Comparison of ENCODE assay signal across 8 cellular contexts in the genomic region with DNA sequence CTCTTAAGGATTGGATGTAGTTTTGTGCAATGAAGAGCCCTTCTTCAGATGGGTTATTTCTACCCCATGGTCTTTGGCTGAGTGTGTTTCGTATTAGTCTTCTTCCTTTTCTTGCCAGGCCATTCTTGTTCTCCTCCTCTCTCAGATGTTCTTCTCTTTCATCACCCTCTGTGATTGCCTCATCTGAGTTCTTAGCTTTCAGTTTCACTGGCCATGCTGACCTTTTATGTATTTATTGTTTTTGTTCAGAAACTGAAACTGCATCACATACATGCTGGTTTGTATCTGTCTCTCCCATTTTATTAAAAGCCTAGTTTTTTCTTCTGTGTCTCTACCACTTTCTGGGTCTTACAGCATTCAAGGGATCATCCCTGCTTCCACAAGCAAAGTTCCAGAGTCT. TPM values are rescaled to one million over a fixed set of nuclear protein-coding genes. Genes with fewer than 3 reads are reported as not detected.
DNase-seq lines count a peak whose midpoint lies in the region; ATAC-seq and TF ChIP-seq lines count a peak whose summit lies in the region.

No MANE protein-coding gene starts in this region.

- no peaks in the 10 kb centered on the region for H3K27me3 ChIP-seq in heart left ventricle
- H3K27me3 ChIP-seq in upper lobe of right lung = no peaks in the 10 kb centered on the region

- peak overlapping the region in 9 of 12 donors; percentile 8 to 80 (median 30) for H3K27ac ChIP-seq in heart left ventricle
- H3K27ac ChIP-seq in upper lobe of right lung = peak overlapping the region; percentile 28
- peak overlapping the region in 1 of 2 donors; percentile 69 for H3K27ac ChIP-seq in coronary artery

- WGBS in heart left ventricle, 4 donors = 43 to 53% (median 49%) methylated on average over 1 of the region's 1 CpG

- peaks cover 13% of the 10 kb centered on the region for H3K36me3 Mint-ChIP-seq in activated CD8-positive, alpha-beta memory T cell treated with anti-CD3 and anti-CD28 coated beads, Interleukin-2, amount 10 ng/mL, durations not matched to agents 7 days and 5 days

- H3K27ac Mint-ChIP-seq in activated CD8-positive, alpha-beta memory T cell treated with anti-CD3 and anti-CD28 coated beads, Interleukin-2, amount 10 ng/mL, durations not matched to agents 7 days and 5 days = peak overlapping the region; percentile 93

- H3K9me3 ChIP-seq in heart left ventricle (no peaks in the 10 kb centered on the region), upper lobe of right lung (no peaks in the 10 kb centered on the region)

- CTCF ChIA-PET in activated CD8-positive, alpha-beta memory T cell treated with anti-CD3 and anti-CD28 coated beads, Interleukin-2, amount 10 ng/mL, durations not matched to agents 7 days and 5 days (lab: Charles Lee) = no interaction called here

- TF ChIP-seq CTCF in heart left ventricle (IDR thresholded peaks at IDR 0.05) = no peak
- no peak for TF ChIP-seq CTCF in upper lobe of right lung (IDR thresholded peaks at IDR 0.05)
- TF ChIP-seq CTCF in coronary artery (IDR thresholded peaks at IDR 0.05) = no peak

- no peaks in the 10 kb centered on the region for H3K27me3 Mint-ChIP-seq in activated CD8-positive, alpha-beta memory T cell treated with anti-CD3 and anti-CD28 coated beads, Interleukin-2, amount 10 ng/mL, durations not matched to agents 7 days and 5 days

- DNase-seq in activated CD8-positive, alpha-beta memory T cell treated with anti-CD3 and anti-CD28 coated beads, Interleukin-2, amount 10 ng/mL, durations not matched to agents 7 days and 5 days = peak; percentile 50
- no peak for DNase-seq in activated CD8-positive, alpha-beta memory T cell treated with anti-CD3 and anti-CD28 coated beads for 24 hours
- DNase-seq in SW480 (ENCODE audit: low spot score) (peak; percentile 23), heart left ventricle (no peak), upper lobe of right lung (no peak), NCI-H2227 (lab: John Stamatoyannopoulos, UW; ENCODE audit: unreplicated experiment) (no peak), coronary artery (ENCODE audit: low spot score) (no peak)

- H3K36me3 ChIP-seq in heart left ventricle (no peaks in the 10 kb centered on the region), upper lobe of right lung (no peaks in the 10 kb centered on the region)

- H3K9me3 Mint-ChIP-seq in activated CD8-positive, alpha-beta memory T cell treated with anti-CD3 and anti-CD28 coated beads, Interleukin-2, amount 10 ng/mL, durations not matched to agents 7 days and 5 days (ENCODE audit: low read depth) = no peaks in the 10 kb centered on the region

- intact Hi-C loops in heart left ventricle (cut with DNase I) (no loop called here), upper lobe of right lung (cut with DNase I) (no loop called here)

- TF ChIP-seq POLR2A in heart left ventricle (IDR thresholded peaks at IDR 0.05) = no peak

- H3K4me1 ChIP-seq in heart left ventricle = peaks cover 7 to 74% (median 51%) of the 10 kb centered on the region in 12 donors
- H3K4me1 ChIP-seq in upper lobe of right lung = peaks cover 34% of the 10 kb centered on the region

- ATAC-seq in activated CD8-positive, alpha-beta memory T cell treated with anti-CD3 and anti-CD28 coated beads, Interleukin-2, amount 10 ng/mL, durations not matched to agents 7 days and 5 days = peak; percentile 69
- peak; percentile 71 for ATAC-seq in HG02970 (IDR thresholded peaks at IDR 0.05; ENCODE audit: low FRiP score, unreplicated experiment)
- peak in 3 of 4 donors; percentile 29 to 64 (median 48) for ATAC-seq in heart left ventricle
- ATAC-seq in upper lobe of right lung = peak; percentile 84

- H3K4me3 Mint-ChIP-seq in activated CD8-positive, alpha-beta memory T cell treated with anti-CD3 and anti-CD28 coated beads, Interleukin-2, amount 10 ng/mL, durations not matched to agents 7 days and 5 days = peak overlapping the region; percentile 63

- no peak overlapping the region for H3K4me3 ChIP-seq in heart left ventricle
- H3K4me3 ChIP-seq in upper lobe of right lung = no peak overlapping the region
- H3K4me3 ChIP-seq in coronary artery = no peak overlapping the region

- peaks cover 77% of the 10 kb centered on the region for H3K4me1 Mint-ChIP-seq in activated CD8-positive, alpha-beta memory T cell treated with anti-CD3 and anti-CD28 coated beads, Interleukin-2, amount 10 ng/mL, durations not matched to agents 7 days and 5 days

RNA-seq across cellular contexts. Expression of a gene that starts 21.7 kb away (rescaled TPM):
- 10 to 100 TPM; 41.7 to 45.7 TPM for total RNA-seq in activated CD8-positive, alpha-beta memory T cell treated with anti-CD3 and anti-CD28 coated beads, Interleukin-2, amount 10 ng/mL, durations not matched to agents 7 days and 5 days
- total RNA-seq in heart left ventricle = 10 to 100 TPM; 54.2 to 90.7 (median 85.6) TPM
- polyA plus RNA-seq in heart left ventricle = 10 to 100 TPM; 58.2 to 86.3 TPM
- 49.6 TPM for total RNA-seq in upper lobe of right lung

Comparison
In these comparisons a context has a peak if more than half of its experiments do, and no peak if none do; other contexts are left out.
1. DNase-seq: peak in activated CD8-positive, alpha-beta memory T cell treated with anti-CD3 and anti-CD28 coated beads, Interleukin-2, amount 10 ng/mL, durations not matched to agents 7 days and 5 days (single experiment) and SW480 (single experiment); none in activated CD8-positive, alpha-beta memory T cell treated with anti-CD3 and anti-CD28 coated beads for 24 hours (single experiment), heart left ventricle (0 of 5), upper lobe of right lung (single experiment), NCI-H2227 (single experiment) and coronary artery (single experiment).
2. Peak in every context shown above with its lines, with median percentiles within 50 percentile points of each other: ATAC-seq.